In the genomic region with DNA sequence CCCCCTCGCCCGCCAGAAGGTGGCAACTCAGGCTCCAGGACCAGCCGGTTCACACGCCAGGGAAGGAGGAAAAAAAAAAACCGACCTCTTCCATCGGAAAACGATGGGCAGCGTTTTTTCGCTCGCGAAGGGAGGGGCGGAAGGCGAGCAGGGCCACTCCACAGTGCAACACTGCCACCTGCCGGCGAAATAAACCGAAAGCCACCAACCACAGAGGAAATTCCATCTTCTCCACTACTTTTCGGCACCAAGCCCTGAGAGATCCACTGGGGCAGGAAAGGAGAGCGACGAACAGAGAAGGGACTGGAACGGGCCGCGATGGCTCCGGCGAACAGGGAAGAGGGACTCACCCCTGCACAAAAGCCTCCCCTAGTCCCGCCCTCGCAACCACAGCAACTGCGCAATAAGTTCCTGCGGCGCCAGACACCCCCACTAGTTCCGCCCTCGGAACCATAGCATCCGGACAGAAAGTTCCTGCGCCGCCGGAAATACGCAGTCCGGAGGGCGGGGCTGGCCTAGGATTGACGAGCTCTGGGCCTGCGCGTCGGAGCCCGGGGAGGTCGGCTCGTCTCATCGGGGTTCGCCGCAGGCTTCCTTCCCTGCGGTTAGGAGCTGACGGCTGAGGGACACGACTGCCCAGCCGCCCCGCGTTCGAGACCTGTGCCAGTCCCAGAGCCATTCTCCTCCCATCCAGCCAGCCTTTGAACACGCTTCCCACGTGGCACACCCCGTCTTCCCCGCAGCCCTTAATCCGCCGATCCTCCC, we compare ENCODE assay signal across 1 cellular context.
TF ChIP-seq lines count a peak whose summit lies in the region.

No MANE protein-coding gene starts in this region.

TF ChIP-seq in SK-N-SH, 30 proteins besides CTCF, POLR2A, EP300 and RAD21 (continued from another document):
- TF ChIP-seq, protein P1, sequence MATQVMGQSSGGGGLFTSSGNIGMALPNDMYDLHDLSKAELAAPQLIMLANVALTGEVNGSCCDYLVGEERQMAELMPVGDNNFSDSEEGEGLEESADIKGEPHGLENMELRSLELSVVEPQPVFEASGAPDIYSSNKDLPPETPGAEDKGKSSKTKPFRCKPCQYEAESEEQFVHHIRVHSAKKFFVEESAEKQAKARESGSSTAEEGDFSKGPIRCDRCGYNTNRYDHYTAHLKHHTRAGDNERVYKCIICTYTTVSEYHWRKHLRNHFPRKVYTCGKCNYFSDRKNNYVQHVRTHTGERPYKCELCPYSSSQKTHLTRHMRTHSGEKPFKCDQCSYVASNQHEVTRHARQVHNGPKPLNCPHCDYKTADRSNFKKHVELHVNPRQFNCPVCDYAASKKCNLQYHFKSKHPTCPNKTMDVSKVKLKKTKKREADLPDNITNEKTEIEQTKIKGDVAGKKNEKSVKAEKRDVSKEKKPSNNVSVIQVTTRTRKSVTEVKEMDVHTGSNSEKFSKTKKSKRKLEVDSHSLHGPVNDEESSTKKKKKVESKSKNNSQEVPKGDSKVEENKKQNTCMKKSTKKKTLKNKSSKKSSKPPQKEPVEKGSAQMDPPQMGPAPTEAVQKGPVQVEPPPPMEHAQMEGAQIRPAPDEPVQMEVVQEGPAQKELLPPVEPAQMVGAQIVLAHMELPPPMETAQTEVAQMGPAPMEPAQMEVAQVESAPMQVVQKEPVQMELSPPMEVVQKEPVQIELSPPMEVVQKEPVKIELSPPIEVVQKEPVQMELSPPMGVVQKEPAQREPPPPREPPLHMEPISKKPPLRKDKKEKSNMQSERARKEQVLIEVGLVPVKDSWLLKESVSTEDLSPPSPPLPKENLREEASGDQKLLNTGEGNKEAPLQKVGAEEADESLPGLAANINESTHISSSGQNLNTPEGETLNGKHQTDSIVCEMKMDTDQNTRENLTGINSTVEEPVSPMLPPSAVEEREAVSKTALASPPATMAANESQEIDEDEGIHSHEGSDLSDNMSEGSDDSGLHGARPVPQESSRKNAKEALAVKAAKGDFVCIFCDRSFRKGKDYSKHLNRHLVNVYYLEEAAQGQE (IDR thresholded peaks at IDR 0.05; ENCODE audit: low read depth, low read length): no peak; the same call in 1 of the 2 replicates
- TF ChIP-seq ELF1 (IDR thresholded peaks at IDR 0.05) (peak; percentile 79), RXRA (IDR thresholded peaks at IDR 0.05; ENCODE audit: borderline replicate concordance, low read depth) (peak; percentile 80), RFX5 (IDR thresholded peaks at IDR 0.05; ENCODE audit: low read length) (peak; percentile 67; the same call in 1 of the 2 replicates), SMC3 (IDR thresholded peaks at IDR 0.05; ENCODE audit: low read depth, low read length) (peak; percentile 71), FOXM1 (IDR thresholded peaks at IDR 0.05; ENCODE audit: low read depth) (0 out of 2 replicates have a peak, but pooled peaks have one; percentile 44), TCF12 (IDR thresholded peaks at IDR 0.05) (peak; percentile 82), CHD2 (IDR thresholded peaks at IDR 0.05; ENCODE audit: low read length, partially characterized antibody) (peak; percentile 53), MEF2A (IDR thresholded peaks at IDR 0.05; ENCODE audit: borderline replicate concordance, low read depth) (peak; percentile 43; the same call in 1 of the 2 replicates), EZH2phosphoT487 (IDR thresholded peaks at IDR 0.05; ENCODE audit: borderline replicate concordance, low read depth) (no peak), NRF1 (IDR thresholded peaks at IDR 0.05; ENCODE audit: low read depth, low read length) (peak; percentile 80), YY1 (IDR thresholded peaks at IDR 0.05; ENCODE audit: low read depth) (peak; percentile 47), NFIC (IDR thresholded peaks at IDR 0.05; ENCODE audit: borderline replicate concordance) (peak; percentile 34; the same call in 1 of the 2 replicates), TAF1 (IDR thresholded peaks at IDR 0.05; ENCODE audit: borderline replicate concordance, low read depth, low read length) (peak; percentile 47; the same call in 1 of the 2 replicates), FOXJ3 (CRISPR knock-in tag; IDR thresholded peaks at IDR 0.05) (0 out of 2 replicates have a peak, but pooled peaks have one; percentile 55), SIN3A (IDR thresholded peaks at IDR 0.05; ENCODE audit: borderline replicate concordance, low read depth, low read length) (peak; percentile 72; the same call in 1 of the 2 replicates), TEAD4 (IDR thresholded peaks at IDR 0.05; ENCODE audit: borderline replicate concordance, insufficient read depth) (no peak), FOSL2 (IDR thresholded peaks at IDR 0.05; ENCODE audit: borderline replicate concordance, low read depth) (peak; percentile 10; the same call in 1 of the 2 replicates), GATA2 (CRISPR knock-in tag; IDR thresholded peaks at IDR 0.05) (no peak), GABPA (IDR thresholded peaks at IDR 0.05; ENCODE audit: low read depth) (peak; percentile 90), POLR2AphosphoS5 (IDR thresholded peaks at IDR 0.05; ENCODE audit: low read depth, low read length) (peak; percentile 84), RCOR1 (IDR thresholded peaks at IDR 0.05; ENCODE audit: low read length) (no peak)
- TF ChIP-seq, protein P2, sequence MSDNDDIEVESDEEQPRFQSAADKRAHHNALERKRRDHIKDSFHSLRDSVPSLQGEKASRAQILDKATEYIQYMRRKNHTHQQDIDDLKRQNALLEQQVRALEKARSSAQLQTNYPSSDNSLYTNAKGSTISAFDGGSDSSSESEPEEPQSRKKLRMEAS (IDR thresholded peaks at IDR 0.05; ENCODE audit: low read depth): 0 out of 2 replicates have a peak, but pooled peaks have one; percentile 65
- TF ChIP-seq, protein P3, sequence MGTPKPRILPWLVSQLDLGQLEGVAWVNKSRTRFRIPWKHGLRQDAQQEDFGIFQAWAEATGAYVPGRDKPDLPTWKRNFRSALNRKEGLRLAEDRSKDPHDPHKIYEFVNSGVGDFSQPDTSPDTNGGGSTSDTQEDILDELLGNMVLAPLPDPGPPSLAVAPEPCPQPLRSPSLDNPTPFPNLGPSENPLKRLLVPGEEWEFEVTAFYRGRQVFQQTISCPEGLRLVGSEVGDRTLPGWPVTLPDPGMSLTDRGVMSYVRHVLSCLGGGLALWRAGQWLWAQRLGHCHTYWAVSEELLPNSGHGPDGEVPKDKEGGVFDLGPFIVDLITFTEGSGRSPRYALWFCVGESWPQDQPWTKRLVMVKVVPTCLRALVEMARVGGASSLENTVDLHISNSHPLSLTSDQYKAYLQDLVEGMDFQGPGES (IDR thresholded peaks at IDR 0.05; ENCODE audit: low read depth, low read length): no peak
- TF ChIP-seq, protein P4, sequence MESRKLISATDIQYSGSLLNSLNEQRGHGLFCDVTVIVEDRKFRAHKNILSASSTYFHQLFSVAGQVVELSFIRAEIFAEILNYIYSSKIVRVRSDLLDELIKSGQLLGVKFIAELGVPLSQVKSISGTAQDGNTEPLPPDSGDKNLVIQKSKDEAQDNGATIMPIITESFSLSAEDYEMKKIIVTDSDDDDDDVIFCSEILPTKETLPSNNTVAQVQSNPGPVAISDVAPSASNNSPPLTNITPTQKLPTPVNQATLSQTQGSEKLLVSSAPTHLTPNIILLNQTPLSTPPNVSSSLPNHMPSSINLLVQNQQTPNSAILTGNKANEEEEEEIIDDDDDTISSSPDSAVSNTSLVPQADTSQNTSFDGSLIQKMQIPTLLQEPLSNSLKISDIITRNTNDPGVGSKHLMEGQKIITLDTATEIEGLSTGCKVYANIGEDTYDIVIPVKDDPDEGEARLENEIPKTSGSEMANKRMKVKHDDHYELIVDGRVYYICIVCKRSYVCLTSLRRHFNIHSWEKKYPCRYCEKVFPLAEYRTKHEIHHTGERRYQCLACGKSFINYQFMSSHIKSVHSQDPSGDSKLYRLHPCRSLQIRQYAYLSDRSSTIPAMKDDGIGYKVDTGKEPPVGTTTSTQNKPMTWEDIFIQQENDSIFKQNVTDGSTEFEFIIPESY (IDR thresholded peaks at IDR 0.05; ENCODE audit: borderline replicate concordance, low read depth): peak; percentile 91
- TF ChIP-seq, protein P5, sequence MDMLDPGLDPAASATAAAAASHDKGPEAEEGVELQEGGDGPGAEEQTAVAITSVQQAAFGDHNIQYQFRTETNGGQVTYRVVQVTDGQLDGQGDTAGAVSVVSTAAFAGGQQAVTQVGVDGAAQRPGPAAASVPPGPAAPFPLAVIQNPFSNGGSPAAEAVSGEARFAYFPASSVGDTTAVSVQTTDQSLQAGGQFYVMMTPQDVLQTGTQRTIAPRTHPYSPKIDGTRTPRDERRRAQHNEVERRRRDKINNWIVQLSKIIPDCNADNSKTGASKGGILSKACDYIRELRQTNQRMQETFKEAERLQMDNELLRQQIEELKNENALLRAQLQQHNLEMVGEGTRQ (IDR thresholded peaks at IDR 0.05; ENCODE audit: borderline replicate concordance, low read depth, low read length): no peak
